3 cellular contexts compared by ENCODE assay signal in genomic region chr12:71425568-71425967, GRCh38.
A peak's percentile ranks its signal among the peaks of the same experiment; 100 is the strongest.
TF ChIP-seq lines count a peak whose summit lies in the region.

No MANE protein-coding gene starts in this region.

TF ChIP-seq in HEK293, 187 proteins besides CTCF, POLR2A, EP300 and RAD21:
- TF ChIP-seq PRDM4 (tag by site-specific recombination; IDR thresholded peaks at IDR 0.05) (no peak), ZNF664 (tag by site-specific recombination; IDR thresholded peaks at IDR 0.05) (no peak), ZNF624 (tag by site-specific recombination; IDR thresholded peaks at IDR 0.05) (no peak), ZBTB17 (tag by site-specific recombination; IDR thresholded peaks at IDR 0.05) (no peak), ZNF843 (tag by site-specific recombination; IDR thresholded peaks at IDR 0.05) (no peak), ZNF146 (tag by site-specific recombination; IDR thresholded peaks at IDR 0.05) (peak; percentile 32; the same call in 1 of the 2 replicates), GFI1B (tag by site-specific recombination; IDR thresholded peaks at IDR 0.05) (no peak)
- TF ChIP-seq, protein P1, sequence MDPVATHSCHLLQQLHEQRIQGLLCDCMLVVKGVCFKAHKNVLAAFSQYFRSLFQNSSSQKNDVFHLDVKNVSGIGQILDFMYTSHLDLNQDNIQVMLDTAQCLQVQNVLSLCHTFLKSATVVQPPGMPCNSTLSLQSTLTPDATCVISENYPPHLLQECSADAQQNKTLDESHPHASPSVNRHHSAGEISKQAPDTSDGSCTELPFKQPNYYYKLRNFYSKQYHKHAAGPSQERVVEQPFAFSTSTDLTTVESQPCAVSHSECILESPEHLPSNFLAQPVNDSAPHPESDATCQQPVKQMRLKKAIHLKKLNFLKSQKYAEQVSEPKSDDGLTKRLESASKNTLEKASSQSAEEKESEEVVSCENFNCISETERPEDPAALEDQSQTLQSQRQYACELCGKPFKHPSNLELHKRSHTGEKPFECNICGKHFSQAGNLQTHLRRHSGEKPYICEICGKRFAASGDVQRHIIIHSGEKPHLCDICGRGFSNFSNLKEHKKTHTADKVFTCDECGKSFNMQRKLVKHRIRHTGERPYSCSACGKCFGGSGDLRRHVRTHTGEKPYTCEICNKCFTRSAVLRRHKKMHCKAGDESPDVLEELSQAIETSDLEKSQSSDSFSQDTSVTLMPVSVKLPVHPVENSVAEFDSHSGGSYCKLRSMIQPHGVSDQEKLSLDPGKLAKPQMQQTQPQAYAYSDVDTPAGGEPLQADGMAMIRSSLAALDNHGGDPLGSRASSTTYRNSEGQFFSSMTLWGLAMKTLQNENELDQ (tag by site-specific recombination; IDR thresholded peaks at IDR 0.05; ENCODE audit: low read depth), result no peak

TF ChIP-seq in IMR-90, 13 proteins besides CTCF, POLR2A, EP300 and RAD21:
- TF ChIP-seq RCOR1 (IDR thresholded peaks at IDR 0.05; ENCODE audit: insufficient replicate concordance, low read length), result no peak
- TF ChIP-seq CEBPB (IDR thresholded peaks at IDR 0.05; ENCODE audit: low read depth, low read length), result peak; percentile 54
- TF ChIP-seq, protein P2, sequence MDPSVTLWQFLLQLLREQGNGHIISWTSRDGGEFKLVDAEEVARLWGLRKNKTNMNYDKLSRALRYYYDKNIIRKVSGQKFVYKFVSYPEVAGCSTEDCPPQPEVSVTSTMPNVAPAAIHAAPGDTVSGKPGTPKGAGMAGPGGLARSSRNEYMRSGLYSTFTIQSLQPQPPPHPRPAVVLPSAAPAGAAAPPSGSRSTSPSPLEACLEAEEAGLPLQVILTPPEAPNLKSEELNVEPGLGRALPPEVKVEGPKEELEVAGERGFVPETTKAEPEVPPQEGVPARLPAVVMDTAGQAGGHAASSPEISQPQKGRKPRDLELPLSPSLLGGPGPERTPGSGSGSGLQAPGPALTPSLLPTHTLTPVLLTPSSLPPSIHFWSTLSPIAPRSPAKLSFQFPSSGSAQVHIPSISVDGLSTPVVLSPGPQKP (IDR thresholded peaks at IDR 0.05; ENCODE audit: borderline replicate concordance, low read depth, low read length), result no peak
- no peak for TF ChIP-seq BHLHE40 (IDR thresholded peaks at IDR 0.05; ENCODE audit: low read depth, low read length)
- no peak for TF ChIP-seq RFX5 (IDR thresholded peaks at IDR 0.05; ENCODE audit: low read depth, low read length)
- TF ChIP-seq MAZ (IDR thresholded peaks at IDR 0.05; ENCODE audit: borderline replicate concordance, low read depth, low read length), result no peak
- no peak for TF ChIP-seq NFE2L2 (IDR thresholded peaks at IDR 0.05; ENCODE audit: low read depth, low read length)
- TF ChIP-seq MAFK (IDR thresholded peaks at IDR 0.05; ENCODE audit: low read depth, low read length), result no peak
TF ChIP-seq in IMR-90: peak in this region for 1.

TF ChIP-seq in K562, 482 proteins besides CTCF, POLR2A, EP300 and RAD21:
- TF ChIP-seq CEBPG (CRISPR knock-in tag; IDR thresholded peaks at IDR 0.05) (no peak), CEBPG (tag; conservative IDR thresholded peaks at IDR 0.05 in 1 of 2, IDR thresholded peaks at IDR 0.05 in 1 of 2) (peak in 1 of 2 experiments; percentile 56; a peak in 2 of 4 replicates), CEBPB (tag; IDR thresholded peaks at IDR 0.05) (peak; percentile 53)
- TF ChIP-seq, protein P3, sequence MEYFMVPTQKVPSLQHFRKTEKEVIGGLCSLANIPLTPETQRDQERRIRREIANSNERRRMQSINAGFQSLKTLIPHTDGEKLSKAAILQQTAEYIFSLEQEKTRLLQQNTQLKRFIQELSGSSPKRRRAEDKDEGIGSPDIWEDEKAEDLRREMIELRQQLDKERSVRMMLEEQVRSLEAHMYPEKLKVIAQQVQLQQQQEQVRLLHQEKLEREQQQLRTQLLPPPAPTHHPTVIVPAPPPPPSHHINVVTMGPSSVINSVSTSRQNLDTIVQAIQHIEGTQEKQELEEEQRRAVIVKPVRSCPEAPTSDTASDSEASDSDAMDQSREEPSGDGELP (CRISPR knock-in tag; IDR thresholded peaks at IDR 0.05; ENCODE audit: borderline replicate concordance), result no peak
